ENCODE assay signal across 8 cellular contexts in the genomic region with DNA sequence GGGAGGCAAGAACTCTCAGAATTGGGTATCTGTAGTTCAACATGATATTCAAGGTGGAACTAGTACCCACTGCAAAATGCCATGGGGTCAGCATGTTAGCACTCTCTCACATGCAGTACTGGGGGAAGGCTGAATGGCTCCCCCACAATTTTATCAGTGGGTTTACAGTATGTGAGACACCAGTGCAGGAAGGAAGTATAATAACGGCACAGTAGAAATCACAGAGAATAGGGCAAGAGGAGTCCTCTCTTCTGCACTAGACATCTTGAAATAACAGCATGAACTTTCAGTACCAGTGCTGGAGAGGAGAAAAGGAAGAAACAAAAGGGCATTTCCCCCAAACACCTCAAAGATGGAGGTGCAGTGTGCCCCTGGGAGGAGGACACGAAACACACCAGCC. TPM values are rescaled to one million over a fixed set of nuclear protein-coding genes. Genes with fewer than 3 reads are reported as not detected.
DNase-seq lines count a peak whose midpoint lies in the region; ATAC-seq and TF ChIP-seq lines count a peak whose summit lies in the region.

No MANE protein-coding gene starts in this region.

- H3K4me1 Mint-ChIP-seq in Calu3 (ENCODE audit: low read depth, unreplicated experiment) = peaks cover 75% of the 10 kb centered on the region

- no peak overlapping the region for H3K18ac ChIP-seq in neuronal stem cell (ENCODE audit: low read length)

- H4K20me1 ChIP-seq in OCI-LY1 (ENCODE audit: insufficient read depth, low read length) = no peaks in the 10 kb centered on the region

- no peak overlapping the region for H2BK12ac ChIP-seq in neuronal stem cell (ENCODE audit: low read length)

- no peak overlapping the region for H4K91ac ChIP-seq in neuronal stem cell (ENCODE audit: low read depth, low read length, poor library complexity)

- peak overlapping the region; percentile 86 for H3K4me3 Mint-ChIP-seq in Calu3 (ENCODE audit: low read depth, unreplicated experiment)

- ATAC-seq in HG03095 (IDR thresholded peaks at IDR 0.05; ENCODE audit: unreplicated experiment) = no peak
- ATAC-seq in HG03457 (IDR thresholded peaks at IDR 0.05; ENCODE audit: unreplicated experiment) = no peak
- no peak for ATAC-seq in aorta (ENCODE audit: low FRiP score)
- no peak for ATAC-seq in HG03469 (IDR thresholded peaks at IDR 0.05; ENCODE audit: unreplicated experiment)

- H3K9me3 ChIP-seq in OCI-LY1 (ENCODE audit: low read length) (no peaks in the 10 kb centered on the region), colonic mucosa (no peaks in the 10 kb centered on the region), neuronal stem cell (replicated peaks in 1 of 2; ENCODE audit: control insufficient read depth in 2 of 2, insufficient read depth in 1 of 2, low read depth in 1 of 2, low read length in 2 of 2) (no peaks in the 10 kb centered on the region), aorta (ENCODE audit: control insufficient read depth, low read length) (no peaks in the 10 kb centered on the region)

- H3K79me1 ChIP-seq in neuronal stem cell (ENCODE audit: low read depth, low read length) = no peaks in the 10 kb centered on the region

- peaks cover 87% of the 10 kb centered on the region for H3K36me3 Mint-ChIP-seq in Calu3 (ENCODE audit: insufficient read depth, unreplicated experiment)

- no peaks in the 10 kb centered on the region for H3K9me3 Mint-ChIP-seq in Calu3 (ENCODE audit: low read depth, unreplicated experiment)

- TF ChIP-seq CTCF in Calu3 (IDR thresholded peaks at IDR 0.05; ENCODE audit: unreplicated experiment) = no peak
- TF ChIP-seq CTCF in OCI-LY1 (IDR thresholded peaks at IDR 0.05; ENCODE audit: low read length) = no peak
- no peak for TF ChIP-seq CTCF in colonic mucosa (IDR thresholded peaks at IDR 0.05)

- H3K23ac ChIP-seq in neuronal stem cell (ENCODE audit: low read depth, low read length, poor library complexity) = no peak overlapping the region

- peaks cover 33% of the 10 kb centered on the region for H3F3A ChIP-seq in OCI-LY1 (ENCODE audit: insufficient read depth, low read length)

- no peak overlapping the region for H3K14ac ChIP-seq in neuronal stem cell (ENCODE audit: low read length)

- H2BK15ac ChIP-seq in neuronal stem cell (ENCODE audit: low read length) = peak overlapping the region; percentile 55

- H3K79me2 ChIP-seq in OCI-LY1 (ENCODE audit: insufficient read depth, low read length) = no peaks in the 10 kb centered on the region

- no peak overlapping the region for H2AK5ac ChIP-seq in neuronal stem cell (ENCODE audit: low read depth, low read length)

- H3K27me3 Mint-ChIP-seq in Calu3 (ENCODE audit: unreplicated experiment) = no peaks in the 10 kb centered on the region

- H3K4me3 ChIP-seq in OCI-LY1 (ENCODE audit: low read depth, low read length, poor library complexity, severe bottlenecking) (peak overlapping the region; percentile 95), colonic mucosa (peak overlapping the region; percentile 78), neuronal stem cell (ENCODE audit: low read length in 2 of 2) (peak overlapping the region in 1 of 2 donors; percentile 67), aorta (ENCODE audit: low read length in 2 of 2) (no peak overlapping the region)

- CTCF ChIA-PET in Calu3 (lab: Charles Lee) = interaction anchor here (1.5 to 1.8 kb wide), 3 partner anchors 9 to 18 kb away, joined by 5 to 14 read pairs (median 9); a partner anchor contains a TSS

- H3K4me1 ChIP-seq in OCI-LY1 (ENCODE audit: insufficient read depth, low read length, severe bottlenecking) (peaks cover 49% of the 10 kb centered on the region), colonic mucosa (peaks cover 8% of the 10 kb centered on the region), neuronal stem cell (ENCODE audit: control insufficient read depth in 2 of 2, insufficient read depth in 1 of 2, low read depth in 1 of 2, low read length in 2 of 2) (peaks cover 12 to 14% of the 10 kb centered on the region in 2 donors), aorta (ENCODE audit: control insufficient read depth in 1 of 2, insufficient read depth in 2 of 2, low read length in 2 of 2) (peaks cover 0 to 2% of the 10 kb centered on the region in 2 donors)

- H3K9me2 ChIP-seq in OCI-LY1 (ENCODE audit: low read depth, low read length) = no peaks in the 10 kb centered on the region

- no peak for DNase-seq in Calu3
- no peak for DNase-seq in colonic mucosa
- DNase-seq in neuronal stem cell (ENCODE audit: low spot score) = no peak
- DNase-seq in aorta = no peak

- H3K27ac Mint-ChIP-seq in Calu3 (ENCODE audit: unreplicated experiment) = peak overlapping the region; percentile 72

- peak overlapping the region; percentile 91 for H2BK5ac ChIP-seq in neuronal stem cell (ENCODE audit: low read length)

- H3K27ac ChIP-seq in OCI-LY1 (ENCODE audit: low read depth, low read length, poor library complexity, severe bottlenecking) = peak overlapping the region; percentile 71
- H3K27ac ChIP-seq in colonic mucosa = peak overlapping the region; percentile 87
- H3K27ac ChIP-seq in neuronal stem cell (replicated peaks; ENCODE audit: low read length) = peak overlapping the region; percentile 90
- H3K27ac ChIP-seq in aorta (ENCODE audit: low read depth in 1 of 2, low read length in 2 of 2) = no peak overlapping the region

- H3K4ac ChIP-seq in neuronal stem cell (ENCODE audit: low read length) = no peak overlapping the region

- H2AFZ ChIP-seq in OCI-LY1 (ENCODE audit: low read length) (no peak overlapping the region), neuronal stem cell (ENCODE audit: low read length) (no peak overlapping the region)

- H2BK120ac ChIP-seq in neuronal stem cell (ENCODE audit: low read depth, low read length) = no peak overlapping the region

- no peak overlapping the region for H4K8ac ChIP-seq in neuronal stem cell (ENCODE audit: low read depth, low read length)

- intact Hi-C loops in Calu3 (cut with micrococcal nuclease; ENCODE audit: unreplicated experiment) = no loop called here
- intact Hi-C loops in colonic mucosa (cut with DNase I) = no loop called here
- intact Hi-C loops in aorta (cut with DNase I) = loop anchor here in 1 of 2 donors (5.0 kb wide), 2 partner anchors 84 to 159 kb away; no protein-coding TSS in a partner anchor

- H3K36me3 ChIP-seq in OCI-LY1 (ENCODE audit: insufficient read depth, low read length) = peaks cover 60% of the 10 kb centered on the region
- H3K36me3 ChIP-seq in colonic mucosa = peaks cover 28% of the 10 kb centered on the region
- H3K36me3 ChIP-seq in neuronal stem cell (replicated peaks in 1 of 2; ENCODE audit: control insufficient read depth in 2 of 2, insufficient read depth in 2 of 2, low read length in 2 of 2) = peaks cover 49 to 80% of the 10 kb centered on the region in 2 donors
- peaks cover 3 to 7% of the 10 kb centered on the region in 2 donors for H3K36me3 ChIP-seq in aorta (ENCODE audit: control insufficient read depth in 1 of 2, insufficient read depth in 2 of 2, low read length in 1 of 2)

- peak overlapping the region; percentile 85 for H3K9ac ChIP-seq in OCI-LY1 (ENCODE audit: low read length)
- H3K9ac ChIP-seq in colonic mucosa (ENCODE audit: low read depth in 2 of 2, low read length in 2 of 2) = peak overlapping the region in 1 of 2 donors; percentile 88
- H3K9ac ChIP-seq in neuronal stem cell (ENCODE audit: low read depth, low read length, poor library complexity) = no peak overlapping the region

- peak overlapping the region; percentile 95 for H3K4me2 ChIP-seq in OCI-LY1 (ENCODE audit: low read length)
- H3K4me2 ChIP-seq in neuronal stem cell (ENCODE audit: insufficient read depth, low read length, poor library complexity, severe bottlenecking) = peak overlapping the region; percentile 98

- WGBS in neuronal stem cell (ENCODE audit: extremely low coverage in 2 of 2, insufficient read length in 2 of 2, insufficient replicate concordance in 1 of 2), 2 donors = no CpG with 5 or more reads among the region's 2 CpGs
- WGBS in aorta, 2 donors = 42 to 45% methylated on average over 2 of the region's 2 CpGs

- BruUV-seq in Calu3 (replicated peaks; lab: Mats Ljungman, UMichigan) = no TSS peak

- no peaks in the 10 kb centered on the region for H3K27me3 ChIP-seq in OCI-LY1 (ENCODE audit: insufficient read depth, low read length)
- H3K27me3 ChIP-seq in colonic mucosa = no peaks in the 10 kb centered on the region
- no peaks in the 10 kb centered on the region for H3K27me3 ChIP-seq in neuronal stem cell (ENCODE audit: control insufficient read depth in 3 of 3, insufficient read depth in 3 of 3, low read depth in 1 of 3, low read length in 3 of 3)
- H3K27me3 ChIP-seq in aorta (ENCODE audit: control insufficient read depth in 1 of 2, insufficient read depth in 2 of 2, low read length in 1 of 2) = no peaks in the 10 kb centered on the region

RNA-seq across cellular contexts. Expression of a gene that starts 1.5 kb away (rescaled TPM):
- total RNA-seq in Calu3 (2022) (129 and 143 TPM in 2 replicates), colonic mucosa (10 to 100 TPM; 42.7 to 52.2 TPM), aorta (10 to 100 TPM; 23.4 to 26.0 TPM)
- polyA plus RNA-seq in neuronal stem cell (2013, experiment 1 of 2) = 42.4 TPM
- 41.6 TPM for polyA plus RNA-seq in neuronal stem cell (2013, experiment 2 of 2)
- polyA plus RNA-seq in aorta = 10 to 100 TPM; 10.6 to 27.7 TPM

RNA-seq across cellular contexts. Expression of a gene that starts 8.9 kb away (rescaled TPM):
- total RNA-seq in Calu3 (2022) = 2,072 and 2,073 TPM in 2 replicates
- total RNA-seq in colonic mucosa = 1,000 to 10,000 TPM in 1 of 2 donors, 100 to 1,000 TPM in 1; 409 to 1,163 TPM
- 1,143 TPM for polyA plus RNA-seq in neuronal stem cell (2013, experiment 1 of 2)
- 1,131 TPM for polyA plus RNA-seq in neuronal stem cell (2013, experiment 2 of 2)
- 100 to 1,000 TPM; 490 to 636 TPM for total RNA-seq in aorta
- polyA plus RNA-seq in aorta = 100 to 1,000 TPM; 385 to 391 TPM

RNA-seq across cellular contexts. Expression of a gene that starts 9.5 kb away (rescaled TPM):
- 32.7 and 37.8 TPM in 2 replicates for total RNA-seq in Calu3 (2022)
- 10 to 100 TPM; 11.9 to 18.8 TPM for total RNA-seq in colonic mucosa
- polyA plus RNA-seq in neuronal stem cell (2013, experiment 1 of 2) = 9.5 TPM
- 9.0 TPM for polyA plus RNA-seq in neuronal stem cell (2013, experiment 2 of 2)
- 10 to 100 TPM in 1 of 2 donors, 1 to 10 TPM in 1; 5.4 to 10.9 TPM for total RNA-seq in aorta
- 1 to 10 TPM; 3.5 to 4.4 TPM for polyA plus RNA-seq in aorta

RNA-seq across cellular contexts. Expression of a gene that starts 14.4 kb away (rescaled TPM):
- total RNA-seq in Calu3 (2022) = 0.12 TPM in 1 of 2 replicates, not detected in the other
- under 1 TPM; 0.12 to 0.19 TPM for total RNA-seq in colonic mucosa
- 3.9 TPM for polyA plus RNA-seq in neuronal stem cell (2013, experiment 1 of 2)
- 3.6 TPM for polyA plus RNA-seq in neuronal stem cell (2013, experiment 2 of 2)
- total RNA-seq in aorta = not detected
- not detected for polyA plus RNA-seq in aorta

RNA-seq across cellular contexts. Expression of a gene that starts 32.5 kb away (rescaled TPM):
- total RNA-seq in Calu3 (2022) = 90.1 and 92.8 TPM in 2 replicates
- 10 to 100 TPM; 17.0 to 19.1 TPM for total RNA-seq in colonic mucosa
- 101 TPM for polyA plus RNA-seq in neuronal stem cell (2013, experiment 1 of 2)
- polyA plus RNA-seq in neuronal stem cell (2013, experiment 2 of 2) = 102 TPM
- total RNA-seq in aorta = 100 to 1,000 TPM; 121 to 142 TPM
- polyA plus RNA-seq in aorta = 100 to 1,000 TPM in 1 of 2 donors, 10 to 100 TPM in 1; 38.3 to 120 TPM

Comparison
In these comparisons a context has a peak if more than half of its experiments do, and no peak if none do; other contexts are left out.
1. H3K27ac ChIP-seq: peak in OCI-LY1 (single experiment), colonic mucosa (single experiment) and neuronal stem cell (single experiment); none in aorta (0 of 2).
2. H3K4me3 ChIP-seq: peak in OCI-LY1 (single experiment) and colonic mucosa (single experiment); none in aorta (0 of 2).